ENCODE assay signal across 21 cellular contexts in genomic region chr7:129499915-129500463, GRCh38. TPM values are rescaled to one million over a fixed set of nuclear protein-coding genes. Genes with fewer than 3 reads are reported as not detected.
DNase-seq lines count a peak whose midpoint lies in the region; ATAC-seq and TF ChIP-seq lines count a peak whose summit lies in the region.
"Had no signal": no experiment of that assay in that cellular context is flagged by ENCODE, and none has a peak within 500 bp of the region (broad histone marks: within the 10 kb centered on the region; RNA-seq: fewer than 3 reads in every experiment).

No MANE protein-coding gene starts in this region.

- H3K36me3 Mint-ChIP-seq in CD4-positive, alpha-beta memory T cell: no peaks in the 10 kb centered on the region
- H3K36me3 Mint-ChIP-seq in T-helper 17 cell (ENCODE audit: low read depth) (peaks cover 5% of the 10 kb centered on the region), mesothelial cell of epicardium (no peaks in the 10 kb centered on the region)
- no peaks in the 10 kb centered on the region for H3K36me3 Mint-ChIP-seq in activated T-helper 2 cell treated with anti-CD3 and anti-CD28 coated beads, Interferon-gamma antibody, Interleukin-2, Interleukin-4, amounts not matched to agents 10 μg/mL and 5 μg/mL and 100 μg/mL, durations not matched to agents 14 hours and 24 hours and 36 hours (ENCODE audit: low read depth)

- POLR2A ChIA-PET in CD4-positive, alpha-beta memory T cell (lab: Charles Lee; ENCODE audit: partially characterized antibody): no interaction called here

- H3K4me3 Mint-ChIP-seq in CD4-positive, alpha-beta memory T cell: peak overlapping the region in 1 of 8 donors; percentile 15
- H3K4me3 Mint-ChIP-seq in T-helper 17 cell (no peak overlapping the region), mesothelial cell of epicardium (peak overlapping the region; percentile 14)
- no peak overlapping the region for H3K4me3 Mint-ChIP-seq in activated T-helper 2 cell treated with anti-CD3 and anti-CD28 coated beads, Interferon-gamma antibody, Interleukin-2, Interleukin-4, amounts not matched to agents 10 μg/mL and 5 μg/mL and 100 μg/mL, durations not matched to agents 14 hours and 24 hours and 36 hours (ENCODE audit: low read depth)
- H3K4me3 Mint-ChIP-seq: GM23338 had no signal

- H3K4me1 ChIP-seq in CD4-positive, alpha-beta memory T cell (ENCODE audit: insufficient read depth, low read length): peaks cover 6% of the 10 kb centered on the region

- H3K9me3 ChIP-seq in CD4-positive, alpha-beta memory T cell (ENCODE audit: control insufficient read depth in 1 of 2, low read length in 2 of 2): no peaks in the 10 kb centered on the region
- H3K9me3 ChIP-seq in T-helper 17 cell (ENCODE audit: control insufficient read depth, low read length, poor library complexity, severe bottlenecking): no peaks in the 10 kb centered on the region

- H3K9me3 Mint-ChIP-seq in CD4-positive, alpha-beta memory T cell: no peaks in the 10 kb centered on the region
- no peaks in the 10 kb centered on the region for H3K9me3 Mint-ChIP-seq in mesothelial cell of epicardium
- H3K9me3 Mint-ChIP-seq in activated T-helper 2 cell treated with anti-CD3 and anti-CD28 coated beads, Interferon-gamma antibody, Interleukin-2, Interleukin-4, amounts not matched to agents 10 μg/mL and 5 μg/mL and 100 μg/mL, durations not matched to agents 14 hours and 24 hours and 36 hours: no peaks in the 10 kb centered on the region
- H3K9me3 Mint-ChIP-seq: GM23338 had no signal

- TF ChIP-seq CTCF in mesothelial cell of epicardium (IDR thresholded peaks at IDR 0.05; ENCODE audit: unreplicated experiment): no peak

- H3K27me3 ChIP-seq in CD4-positive, alpha-beta memory T cell (ENCODE audit: insufficient read depth, low read length): no peaks in the 10 kb centered on the region

- no peak for DNase-seq in CD4-positive, alpha-beta memory T cell
- DNase-seq in T-helper 17 cell: no peak
- no peak for DNase-seq in mesothelial cell of epicardium (ENCODE audit: low spot score in 2 of 2, unreplicated experiment in 2 of 2)
- no peak for DNase-seq in stimulated activated CD4-positive, alpha-beta T cell treated with anti-CD3 and anti-CD28 coated beads, Interleukin-2, amount 100 ng/mL, for 48 hours
- no peak for DNase-seq in sciatic nerve (ENCODE audit: low spot score)
- no peak for DNase-seq in activated T-helper 2 cell treated with anti-CD3 and anti-CD28 coated beads, Interferon-gamma antibody, Interleukin-2, Interleukin-4, amounts not matched to agents 10 μg/mL and 5 μg/mL and 100 μg/mL, durations not matched to agents 14 hours and 24 hours and 36 hours (ENCODE audit: low spot score)
- DNase-seq: activated effector memory CD4-positive, alpha-beta T cell treated with anti-CD3 and anti-CD28 coated beads, Interleukin-2, amount 50 U/mL, for 16 hours; amniotic stem cell; Calu3; effector CD4-positive, alpha-beta T cell; NCI-H1930; posterior cingulate gyrus; SW 1271 had no signal

- H3K4me1 Mint-ChIP-seq in CD4-positive, alpha-beta memory T cell: peaks cover 9 to 18% (median 12%) of the 10 kb centered on the region in 4 donors
- peaks cover 27% of the 10 kb centered on the region for H3K4me1 Mint-ChIP-seq in T-helper 17 cell
- H3K4me1 Mint-ChIP-seq in mesothelial cell of epicardium: peaks cover 15% of the 10 kb centered on the region
- H3K4me1 Mint-ChIP-seq in activated T-helper 2 cell treated with anti-CD3 and anti-CD28 coated beads, Interferon-gamma antibody, Interleukin-2, Interleukin-4, amounts not matched to agents 10 μg/mL and 5 μg/mL and 100 μg/mL, durations not matched to agents 14 hours and 24 hours and 36 hours (ENCODE audit: low read depth): peaks cover 38% of the 10 kb centered on the region

- ATAC-seq in GM19438 (IDR thresholded peaks at IDR 0.05; ENCODE audit: low read depth, unreplicated experiment) (peak; percentile 33), T-helper 17 cell (no peak), GM19328 (IDR thresholded peaks at IDR 0.05; ENCODE audit: unreplicated experiment) (no peak), sciatic nerve (no peak)
- ATAC-seq: GM23338, HepG2 had no signal

- H3K36me3 ChIP-seq in CD4-positive, alpha-beta memory T cell (ENCODE audit: insufficient read depth, low read length): no peaks in the 10 kb centered on the region

- H3K27me3 Mint-ChIP-seq in CD4-positive, alpha-beta memory T cell: no peaks in the 10 kb centered on the region
- peaks cover 6% of the 10 kb centered on the region for H3K27me3 Mint-ChIP-seq in T-helper 17 cell
- H3K27me3 Mint-ChIP-seq in mesothelial cell of epicardium (ENCODE audit: low read depth): peaks cover 35% of the 10 kb centered on the region
- peaks cover 4% of the 10 kb centered on the region for H3K27me3 Mint-ChIP-seq in activated T-helper 2 cell treated with anti-CD3 and anti-CD28 coated beads, Interferon-gamma antibody, Interleukin-2, Interleukin-4, amounts not matched to agents 10 μg/mL and 5 μg/mL and 100 μg/mL, durations not matched to agents 14 hours and 24 hours and 36 hours (ENCODE audit: low read depth)

- no peak overlapping the region for H3K27ac ChIP-seq in CD4-positive, alpha-beta memory T cell (ENCODE audit: low read depth, low read length)

- peak overlapping the region in 4 of 7 donors; percentile 6 to 80 (median 72) for H3K27ac Mint-ChIP-seq in CD4-positive, alpha-beta memory T cell
- H3K27ac Mint-ChIP-seq in T-helper 17 cell (peak overlapping the region; percentile 88), mesothelial cell of epicardium (no peak overlapping the region)
- H3K27ac Mint-ChIP-seq in activated T-helper 2 cell treated with anti-CD3 and anti-CD28 coated beads, Interferon-gamma antibody, Interleukin-2, Interleukin-4, amounts not matched to agents 10 μg/mL and 5 μg/mL and 100 μg/mL, durations not matched to agents 14 hours and 24 hours and 36 hours: no peak overlapping the region
- H3K27ac Mint-ChIP-seq: GM23338 had no signal

- no peak overlapping the region for H3K4me3 ChIP-seq in CD4-positive, alpha-beta memory T cell (ENCODE audit: low read length in 2 of 2)
- H3K4me3 ChIP-seq: GM23338 had no signal

- CTCF ChIA-PET in CD4-positive, alpha-beta memory T cell (lab: Charles Lee; ENCODE audit: partially characterized antibody): interaction anchor here (0.8 to 1.4 kb wide), 2 partner anchors 13 to 30 kb away, joined by 3 read pairs; no protein-coding TSS in a partner anchor

- intact Hi-C loops in CD4-positive, alpha-beta memory T cell (cut with micrococcal nuclease): no loop called here
- intact Hi-C loops in sciatic nerve (cut with DNase I): no loop called here
- intact Hi-C loops in activated T-helper 2 cell treated with anti-CD3 and anti-CD28 coated beads, Interferon-gamma antibody, Interleukin-2, Interleukin-4, amounts not matched to agents 10 μg/mL and 5 μg/mL and 100 μg/mL, durations not matched to agents 14 hours and 24 hours and 36 hours (cut with micrococcal nuclease): no loop called here

RNA-seq across cellular contexts. Expression of gene SMKR1, which starts 2.3 kb away (rescaled TPM):
- total RNA-seq in CD4-positive, alpha-beta memory T cell: 1 to 10 TPM; 1.2 to 1.5 TPM
- 1 to 10 TPM; 2.4 to 7.9 TPM for polyA plus RNA-seq in CD4-positive, alpha-beta memory T cell
- 1 to 10 TPM in 1 of 2 donors, under 1 TPM in 1; 0.77 to 2.0 TPM for total RNA-seq in T-helper 17 cell
- total RNA-seq in mesothelial cell of epicardium: 2.0 to 2.8 TPM (median 2.5 TPM) in 3 replicates
- total RNA-seq in sciatic nerve: 0.36 TPM
- 4.7 and 6.8 TPM in 2 replicates for total RNA-seq in activated T-helper 2 cell treated with anti-CD3 and anti-CD28 coated beads, Interferon-gamma antibody, Interleukin-2, Interleukin-4, amounts not matched to agents 10 μg/mL and 5 μg/mL and 100 μg/mL, durations not matched to agents 14 hours and 24 hours and 36 hours
- total RNA-seq: Calu3, cardiac septum, G401, GM23338, HepG2, skeletal muscle tissue, subcutaneous adipose tissue had no signal

Comparison
In these comparisons a context has a peak if more than half of its experiments do, and no peak if none do; other contexts are left out.
1. H3K27ac Mint-ChIP-seq: peak in CD4-positive, alpha-beta memory T cell (4 of 7) and T-helper 17 cell (single experiment); none in mesothelial cell of epicardium (single experiment) and activated T-helper 2 cell treated with anti-CD3 and anti-CD28 coated beads, Interferon-gamma antibody, Interleukin-2, Interleukin-4, amounts not matched to agents 10 μg/mL and 5 μg/mL and 100 μg/mL, durations not matched to agents 14 hours and 24 hours and 36 hours (single experiment).